In genomic region chr9:107029146-107029545, GRCh38 we compare ENCODE assay signal across 17 cellular contexts.
DNase-seq lines count a peak whose midpoint lies in the region; FAIRE-seq and TF ChIP-seq lines count a peak whose summit lies in the region.
"Had no signal": no experiment of that assay in that cellular context is flagged by ENCODE, and none has a peak within 500 bp of the region (broad histone marks: within the 10 kb centered on the region; RNA-seq: fewer than 3 reads in every experiment).

No MANE protein-coding gene starts in this region.

- no peak overlapping the region for H3K4me3 ChIP-seq in WERI-Rb-1 (ENCODE audit: low read depth, low read length)
- H3K4me3 ChIP-seq: BLaER1, GM23248, HAP-1 had no signal

- H3K27me3 Mint-ChIP-seq in nephron progenitor cell (ENCODE audit: low read depth, poor library complexity) (peaks cover 7% of the 10 kb centered on the region), chondrocyte (ENCODE audit: low read depth) (no peaks in the 10 kb centered on the region), HFFc6 (ENCODE audit: insufficient read depth) (peaks cover 17% of the 10 kb centered on the region)

- no peaks in the 10 kb centered on the region for H3K27me3 ChIP-seq in WERI-Rb-1 (ENCODE audit: insufficient read depth, low read depth, severe bottlenecking)
- H3K27me3 ChIP-seq: BLaER1 had no signal

- FAIRE-seq in D721Med (lab: Jason Lieb, UNC), result peak; percentile 6
- FAIRE-seq: GM19239 had no signal

- no peaks in the 10 kb centered on the region for H3K36me3 ChIP-seq in WERI-Rb-1
- H3K36me3 ChIP-seq: BLaER1, HAP-1 had no signal

- H3K9me3 Mint-ChIP-seq in nephron progenitor cell (peaks cover 3% of the 10 kb centered on the region), chondrocyte (ENCODE audit: low read depth) (no peaks in the 10 kb centered on the region), HFFc6 (no peaks in the 10 kb centered on the region; the same call in 1 of the 2 replicates)

- DNase-seq in D721Med (ENCODE audit: insufficient read length, low spot score) (no peak), NCI-H82 (lab: John Stamatoyannopoulos, UW) (peak; percentile 97), WERI-Rb-1 (peak; percentile 83), nephron progenitor cell (no peak), chondrocyte (ENCODE audit: low spot score) (no peak), NCI-H1694 (lab: John Stamatoyannopoulos, UW) (no peak), HFFc6 (no peak)
- DNase-seq: 8988T; CD4-positive, alpha-beta memory T cell; DMS79 treated with DMSO at 0.1 percent for 48 hours; GF-D8; GM23248 had no signal

- no peaks in the 10 kb centered on the region for H3K9me3 ChIP-seq in WERI-Rb-1 (ENCODE audit: severe bottlenecking)
- H3K9me3 ChIP-seq: HAP-1 had no signal

- H3K27ac ChIP-seq in WERI-Rb-1, result peak overlapping the region; percentile 38
- H3K27ac ChIP-seq: BLaER1, GM23248, HL-60 had no signal

- H3K36me3 Mint-ChIP-seq in nephron progenitor cell (ENCODE audit: low read depth) (no peaks in the 10 kb centered on the region), chondrocyte (ENCODE audit: low read depth) (no peaks in the 10 kb centered on the region), HFFc6 (ENCODE audit: low read depth) (no peaks in the 10 kb centered on the region)
- H3K36me3 Mint-ChIP-seq: CD14-positive monocyte; CD4-positive, alpha-beta memory T cell had no signal

- H3K27ac Mint-ChIP-seq in nephron progenitor cell (peak overlapping the region; percentile 70), chondrocyte (ENCODE audit: unreplicated experiment) (no peak overlapping the region), HFFc6 (no peak overlapping the region)
- H3K27ac Mint-ChIP-seq: CD14-positive monocyte; CD4-positive, alpha-beta memory T cell had no signal

- peaks cover 8% of the 10 kb centered on the region for H3K4me1 Mint-ChIP-seq in nephron progenitor cell
- H3K4me1 Mint-ChIP-seq in chondrocyte (ENCODE audit: low read depth), result no peaks in the 10 kb centered on the region
- H3K4me1 Mint-ChIP-seq in HFFc6 (ENCODE audit: low read depth), result no peaks in the 10 kb centered on the region

- no peak for TF ChIP-seq CTCF in D721Med (IDR thresholded peaks at IDR 0.05; ENCODE audit: insufficient read depth, missing control alignments)
- no peak for TF ChIP-seq CTCF in WERI-Rb-1 (IDR thresholded peaks at IDR 0.05; ENCODE audit: low read depth, low read length)
- TF ChIP-seq CTCF in nephron progenitor cell (IDR thresholded peaks at IDR 0.05), result no peak
- no peak for TF ChIP-seq CTCF in chondrocyte (IDR thresholded peaks at IDR 0.05)
- no peak for TF ChIP-seq CTCF in HFFc6 (IDR thresholded peaks at IDR 0.05)

- H3K4me3 Mint-ChIP-seq in nephron progenitor cell (no peak overlapping the region), chondrocyte (ENCODE audit: unreplicated experiment) (no peak overlapping the region), HFFc6 (no peak overlapping the region)
- H3K4me3 Mint-ChIP-seq: CD14-positive monocyte; CD4-positive, alpha-beta memory T cell had no signal

Comparison
In these comparisons a context has a peak if more than half of its experiments do, and no peak if none do; other contexts are left out.
1. DNase-seq: peak in NCI-H82 (single experiment) and WERI-Rb-1 (single experiment); none in D721Med (single experiment), nephron progenitor cell (single experiment), chondrocyte (single experiment), NCI-H1694 (single experiment) and HFFc6 (single experiment).